Comparison of ENCODE assay signal across 16 cellular contexts in genomic region chr10:60369163-60369930, GRCh38.
"Had no signal": no experiment of that assay in that cellular context is flagged by ENCODE, and none has a peak within 500 bp of the region (broad histone marks: within the 10 kb centered on the region; RNA-seq: fewer than 3 reads in every experiment).

No MANE protein-coding gene starts in this region.

- H3K4me3 ChIP-seq: right atrium auricular region, skin epidermis had no signal

- H3K4me1 ChIP-seq: foreskin keratinocyte, right atrium auricular region had no signal

- H3K9me3 ChIP-seq: right atrium auricular region had no signal

- H3K36me3 ChIP-seq: right atrium auricular region had no signal

- DNase-seq: activated CD4-positive, alpha-beta T cell treated with anti-CD3 and anti-CD28 coated beads for 48 hours; activated CD8-positive, alpha-beta memory T cell treated with anti-CD3 and anti-CD28 coated beads, Interleukin-2, amount 50 U/mL, for 4 hours; activated CD8-positive, alpha-beta T cell treated with anti-CD3 and anti-CD28 coated beads, Interleukin-2, amount 10 ng/mL, durations not matched to agents 7 days and 5 days; activated gamma-delta T cell; activated T-cell treated with anti-CD3 and anti-CD28 coated beads, Interleukin-2, amount 50 U/mL, for 72 hours; central memory CD4-positive, alpha-beta T cell; cortex of kidney; effector CD8-positive, alpha-beta T cell; foreskin keratinocyte; immature natural killer cell; naive B cell; stimulated activated CD4-positive, alpha-beta T cell treated with anti-CD3 and anti-CD28 coated beads, Interleukin-4, amount 100 ng/mL, for 24 hours; stimulated activated naive CD4-positive, alpha-beta T cell; T-helper 2 cell had no signal

- H3K27me3 ChIP-seq: foreskin keratinocyte, right atrium auricular region had no signal

- H3K27ac ChIP-seq: foreskin keratinocyte, right atrium auricular region, skin epidermis had no signal
